ENCODE assay signal across 30 cellular contexts in genomic region chr15:76614725-76615124, GRCh38.
"Had no signal": no experiment of that assay in that cellular context is flagged by ENCODE, and none has a peak within 500 bp of the region (broad histone marks: within the 10 kb centered on the region; RNA-seq: fewer than 3 reads in every experiment).

No MANE protein-coding gene starts in this region.

- H3K4me2 ChIP-seq: hepatocyte had no signal

- H3K79me2 ChIP-seq: hepatocyte had no signal

- H2AFZ ChIP-seq: hepatocyte had no signal

- H3K4me3 Mint-ChIP-seq: memory B cell; mesothelial cell of epicardium; naive B cell; nephron progenitor cell; stimulated activated naive B cell treated with anti-CD40 and anti-IgM and Interleukin-4, amounts not matched to agents 10 μg/mL and 1 μg/mL and 100 μg/mL, for 72 hours had no signal

- ATAC-seq: foreskin keratinocyte; gastroesophageal sphincter; heart left ventricle; left lobe of liver; mucosa of descending colon; psoas muscle; right cardiac atrium; stimulated activated naive B cell treated with anti-CD40 and anti-IgM and Interleukin-4, amounts not matched to agents 10 μg/mL and 1 μg/mL and 100 μg/mL, for 72 hours had no signal

- H3K4me1 ChIP-seq: esophagus muscularis mucosa, foreskin keratinocyte, gastroesophageal sphincter, heart left ventricle, psoas muscle, spleen, stomach, thyroid gland, vagina had no signal

- H3K4me3 ChIP-seq: coronary artery, esophagus muscularis mucosa, gastroesophageal sphincter, heart left ventricle, hepatocyte, lung, mucosa of descending colon, ovary, psoas muscle, skin epidermis, spleen, stomach, thyroid gland, vagina had no signal

- H3K27me3 Mint-ChIP-seq: memory B cell; naive B cell; stimulated activated naive B cell treated with anti-CD40 and anti-IgM and Interleukin-4, amounts not matched to agents 10 μg/mL and 1 μg/mL and 100 μg/mL, for 72 hours had no signal

- FAIRE-seq: endothelial cell of umbilical vein had no signal

- H3K27me3 ChIP-seq: esophagus muscularis mucosa, foreskin keratinocyte, gastroesophageal sphincter, heart left ventricle, hepatocyte, ovary, spleen, stomach, thyroid gland, vagina had no signal

- DNase-seq: dermis blood vessel endothelial cell; effector memory CD4-positive, alpha-beta T cell; foreskin keratinocyte; heart left ventricle; kidney; mucosa of descending colon; naive B cell; nephron progenitor cell; occipital lobe; ovary; posterior cingulate gyrus; psoas muscle; right cardiac atrium; spleen; stimulated activated CD4-positive, alpha-beta T cell treated with anti-CD3 and anti-CD28 coated beads, Interleukin-4, amount 100 ng/mL, for 4 hours; stimulated activated naive B cell treated with anti-CD40 and anti-IgM and Interleukin-4, amounts not matched to agents 10 μg/mL and 1 μg/mL and 100 μg/mL, for 72 hours; stomach; thyroid gland; trophoblast cell had no signal

- H3K36me3 ChIP-seq: ovary, thyroid gland had no signal

- H3K27ac ChIP-seq: coronary artery, esophagus muscularis mucosa, foreskin keratinocyte, gastroesophageal sphincter, heart left ventricle, hepatocyte, ovary, psoas muscle, skin epidermis, spleen, stomach, thyroid gland, vagina had no signal

- H3K27ac Mint-ChIP-seq: mesothelial cell of epicardium; nephron progenitor cell; stimulated activated naive B cell treated with anti-CD40 and anti-IgM and Interleukin-4, amounts not matched to agents 10 μg/mL and 1 μg/mL and 100 μg/mL, for 72 hours had no signal

- H3K9me3 ChIP-seq: ovary, thyroid gland had no signal

- H3K4me1 Mint-ChIP-seq: memory B cell, mesothelial cell of epicardium, nephron progenitor cell had no signal
